ENCODE assay signal across 24 cellular contexts in the genomic region with DNA sequence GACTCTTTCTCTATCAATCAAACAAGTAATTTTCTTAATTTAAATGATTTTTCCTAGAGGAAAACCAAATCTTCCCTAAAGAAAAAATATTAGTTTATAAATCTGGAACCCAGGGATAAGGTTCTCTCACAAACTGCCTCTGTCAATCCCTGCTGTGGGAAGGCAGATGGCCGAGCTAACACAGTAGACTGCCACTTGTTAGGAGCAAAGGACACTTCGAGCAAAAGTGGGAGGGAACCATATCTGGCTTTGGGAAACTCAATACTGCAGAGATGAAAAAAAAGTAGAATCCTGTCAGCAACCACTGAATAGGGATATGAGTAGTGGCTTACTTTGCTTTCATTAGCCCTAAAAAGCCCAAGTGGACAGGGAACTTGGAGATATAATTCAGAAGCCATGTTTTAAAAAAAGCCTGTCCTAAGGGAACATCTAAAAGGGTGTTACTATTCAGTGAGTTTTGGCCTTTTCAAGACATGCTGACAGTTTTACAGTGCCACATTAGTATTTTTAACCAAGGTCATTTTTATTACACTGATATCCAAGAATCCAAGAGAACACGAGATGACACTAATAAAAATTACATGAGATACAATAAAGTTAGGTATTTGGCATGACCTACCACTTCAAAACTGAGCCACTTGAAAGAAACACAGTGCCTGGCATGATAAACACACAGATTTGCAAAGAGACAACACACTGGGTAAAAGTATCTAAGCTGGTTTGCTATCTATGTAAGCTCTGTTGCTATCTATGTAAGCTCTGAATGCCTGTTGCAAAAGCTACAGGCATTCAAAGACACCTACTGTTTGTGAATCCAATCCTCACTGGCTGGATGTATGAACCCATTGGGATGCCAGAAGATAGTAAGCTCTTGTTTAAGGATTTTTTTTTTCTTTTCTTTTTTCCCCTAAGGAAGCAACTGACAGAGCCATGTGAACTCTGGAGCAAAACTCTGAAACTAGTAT. TPM values are rescaled to one million over a fixed set of nuclear protein-coding genes. Genes with fewer than 3 reads are reported as not detected.
DNase-seq lines count a peak whose midpoint lies in the region; ATAC-seq and TF ChIP-seq lines count a peak whose summit lies in the region.
"Had no signal": no experiment of that assay in that cellular context is flagged by ENCODE, and none has a peak within 500 bp of the region (broad histone marks: within the 10 kb centered on the region; RNA-seq: fewer than 3 reads in every experiment).

No MANE protein-coding gene starts in this region.

- intact Hi-C loops in left colon (cut with DNase I, micrococcal nuclease) = no loop called here
- intact Hi-C loops in natural killer cell (cut with micrococcal nuclease) = no loop called here

- H3K9me3 Mint-ChIP-seq in type B pancreatic cell (no peaks in the 10 kb centered on the region), natural killer cell (no peaks in the 10 kb centered on the region)
- peaks cover 0 to 6% (median 0%) of the 10 kb centered on the region in 9 donors for H3K9me3 Mint-ChIP-seq in naive thymus-derived CD8-positive, alpha-beta T cell
- H3K9me3 Mint-ChIP-seq: activated CD4-positive, alpha-beta T cell treated with anti-CD3 and anti-CD28 coated beads, Interleukin-2, amount 10 ng/mL, durations not matched to agents 24 days and 14 days; neural progenitor cell had no signal

- H3K4me3 Mint-ChIP-seq in type B pancreatic cell (no peak overlapping the region), natural killer cell (no peak overlapping the region)
- H3K4me3 Mint-ChIP-seq in naive thymus-derived CD8-positive, alpha-beta T cell = no peak overlapping the region
- H3K4me3 Mint-ChIP-seq: activated CD4-positive, alpha-beta T cell treated with anti-CD3 and anti-CD28 coated beads, Interleukin-2, amount 10 ng/mL, durations not matched to agents 24 days and 14 days; activated CD8-positive, alpha-beta memory T cell treated with anti-CD3 and anti-CD28 coated beads, Interleukin-2, amount 10 ng/mL, durations not matched to agents 7 days and 5 days; activated naive CD8-positive, alpha-beta T cell treated with anti-CD3 and anti-CD28 coated beads for 36 hours; CD8-positive, alpha-beta memory T cell; neural progenitor cell; stimulated activated naive B cell treated with anti-CD40 and anti-IgM and Interleukin-4, amounts not matched to agents 10 μg/mL and 1 μg/mL and 100 μg/mL, for 72 hours had no signal

- DNase-seq in DMS 273 (lab: John Stamatoyannopoulos, UW; ENCODE audit: unreplicated experiment) (peak; percentile 10), DMS 273 treated with DMSO at 0.1 percent for 48 hours (lab: John Stamatoyannopoulos, UW) (no peak), cerebellar cortex (ENCODE audit: low spot score) (peak; percentile 83), left colon (no peak), type B pancreatic cell (ENCODE audit: extremely low spot score, unreplicated experiment) (no peak), natural killer cell (no peak), NCI-H2029 (lab: John Stamatoyannopoulos, UW) (no peak)
- no peak for DNase-seq in naive thymus-derived CD8-positive, alpha-beta T cell
- DNase-seq: activated CD4-positive, alpha-beta T cell treated with anti-CD3 and anti-CD28 coated beads, Interleukin-2, amount 10 ng/mL, durations not matched to agents 24 days and 14 days; activated CD8-positive, alpha-beta memory T cell treated with anti-CD3 and anti-CD28 coated beads, Interleukin-2, amount 10 ng/mL, durations not matched to agents 7 days and 5 days; activated naive CD8-positive, alpha-beta T cell treated with anti-CD3 and anti-CD28 coated beads for 36 hours; AML-193; CD8-positive, alpha-beta memory T cell; DND-41; glutamatergic neuron; NCI-H69; SK-N-SH; stimulated activated naive B cell treated with anti-CD40 and anti-IgM and Interleukin-4, amounts not matched to agents 10 μg/mL and 1 μg/mL and 100 μg/mL, for 72 hours had no signal

- peaks cover 35% of the 10 kb centered on the region for H3K36me3 Mint-ChIP-seq in type B pancreatic cell
- peaks cover 39% of the 10 kb centered on the region for H3K36me3 Mint-ChIP-seq in natural killer cell
- H3K36me3 Mint-ChIP-seq in naive thymus-derived CD8-positive, alpha-beta T cell = peaks cover 11 to 96% (median 29%) of the 10 kb centered on the region in 3 donors

- POLR2A ChIA-PET in naive thymus-derived CD8-positive, alpha-beta T cell (lab: Charles Lee) = no interaction called here

- H3K27ac Mint-ChIP-seq in type B pancreatic cell (no peak overlapping the region), natural killer cell (no peak overlapping the region)
- peak overlapping the region in 2 of 10 donors; percentile 8 to 70 for H3K27ac Mint-ChIP-seq in naive thymus-derived CD8-positive, alpha-beta T cell
- H3K27ac Mint-ChIP-seq: activated CD4-positive, alpha-beta T cell treated with anti-CD3 and anti-CD28 coated beads, Interleukin-2, amount 10 ng/mL, durations not matched to agents 24 days and 14 days; activated CD8-positive, alpha-beta memory T cell treated with anti-CD3 and anti-CD28 coated beads, Interleukin-2, amount 10 ng/mL, durations not matched to agents 7 days and 5 days; activated naive CD8-positive, alpha-beta T cell treated with anti-CD3 and anti-CD28 coated beads for 36 hours; neural progenitor cell; stimulated activated naive B cell treated with anti-CD40 and anti-IgM and Interleukin-4, amounts not matched to agents 10 μg/mL and 1 μg/mL and 100 μg/mL, for 72 hours had no signal

- TF ChIP-seq CTCF in type B pancreatic cell (conservative IDR thresholded peaks at IDR 0.05) = peak; percentile 11
- no peak for TF ChIP-seq CTCF in natural killer cell (IDR thresholded peaks at IDR 0.05)

- H3K27me3 Mint-ChIP-seq in type B pancreatic cell (no peaks in the 10 kb centered on the region), natural killer cell (ENCODE audit: low read depth in 2 of 2) (no peaks in the 10 kb centered on the region)
- no peaks in the 10 kb centered on the region for H3K27me3 Mint-ChIP-seq in naive thymus-derived CD8-positive, alpha-beta T cell
- H3K27me3 Mint-ChIP-seq: activated CD4-positive, alpha-beta T cell treated with anti-CD3 and anti-CD28 coated beads, Interleukin-2, amount 10 ng/mL, durations not matched to agents 24 days and 14 days; activated CD8-positive, alpha-beta memory T cell treated with anti-CD3 and anti-CD28 coated beads, Interleukin-2, amount 10 ng/mL, durations not matched to agents 7 days and 5 days; activated naive CD8-positive, alpha-beta T cell treated with anti-CD3 and anti-CD28 coated beads for 36 hours; stimulated activated naive B cell treated with anti-CD40 and anti-IgM and Interleukin-4, amounts not matched to agents 10 μg/mL and 1 μg/mL and 100 μg/mL, for 72 hours had no signal

- peaks cover 12% of the 10 kb centered on the region for H3K4me1 Mint-ChIP-seq in type B pancreatic cell (ENCODE audit: unreplicated experiment)
- peaks cover 4 to 11% of the 10 kb centered on the region in 2 donors for H3K4me1 Mint-ChIP-seq in natural killer cell
- peaks cover 2 to 18% (median 5%) of the 10 kb centered on the region in 4 donors for H3K4me1 Mint-ChIP-seq in naive thymus-derived CD8-positive, alpha-beta T cell

- peak; percentile 72 for ATAC-seq in left colon
- ATAC-seq in natural killer cell = no peak
- no peak for ATAC-seq in naive thymus-derived CD8-positive, alpha-beta T cell
- ATAC-seq: activated CD8-positive, alpha-beta memory T cell treated with anti-CD3 and anti-CD28 coated beads, Interleukin-2, amount 10 ng/mL, durations not matched to agents 7 days and 5 days; stimulated activated naive B cell treated with anti-CD40 and anti-IgM and Interleukin-4, amounts not matched to agents 10 μg/mL and 1 μg/mL and 100 μg/mL, for 72 hours had no signal

RNA-seq across cellular contexts. Expression of a gene that starts 21.4 kb away (rescaled TPM):
- not detected for total RNA-seq in left colon
- total RNA-seq in type B pancreatic cell (ENCODE audit: low replicate concordance) = not detected in 2 replicates
- total RNA-seq in natural killer cell = under 1 TPM in 2 of 3 donors, not detected in 1; 0.26 to 0.75 TPM
- total RNA-seq in naive thymus-derived CD8-positive, alpha-beta T cell = not detected
- polyA plus RNA-seq in naive thymus-derived CD8-positive, alpha-beta T cell = not detected
- total RNA-seq: activated CD4-positive, alpha-beta T cell treated with anti-CD3 and anti-CD28 coated beads, Interleukin-2, amount 10 ng/mL, durations not matched to agents 24 days and 14 days; activated CD8-positive, alpha-beta memory T cell treated with anti-CD3 and anti-CD28 coated beads, Interleukin-2, amount 10 ng/mL, durations not matched to agents 7 days and 5 days; activated naive CD8-positive, alpha-beta T cell treated with anti-CD3 and anti-CD28 coated beads for 36 hours; CD8-positive, alpha-beta memory T cell; fibroblast of lung; H1; posterior vena cava; RPMI7951; T-helper 2 cell treated with Interferon-gamma antibody and Interleukin-4, amounts not matched to agents 100 ng/mL and 5 ng/mL, for 36 hours had no signal
- polyA plus RNA-seq: fibroblast of lung had no signal

RNA-seq across cellular contexts. Expression of a gene that starts 24.9 kb away (rescaled TPM):
- total RNA-seq in left colon = 10 to 100 TPM; 52.2 to 53.0 TPM
- total RNA-seq in type B pancreatic cell (ENCODE audit: low replicate concordance) = 45.9 and 55.7 TPM in 2 replicates
- 10 to 100 TPM; 18.0 to 21.7 (median 19.0) TPM for total RNA-seq in natural killer cell
- 10 to 100 TPM; 27.8 to 33.9 TPM for total RNA-seq in naive thymus-derived CD8-positive, alpha-beta T cell
- 10 to 100 TPM; 66.4 to 68.0 (median 66.7) TPM for polyA plus RNA-seq in naive thymus-derived CD8-positive, alpha-beta T cell

RNA-seq across cellular contexts. Expression of a gene that starts 25.8 kb away (rescaled TPM):
- total RNA-seq in left colon (100 to 1,000 TPM; 114 to 138 TPM), type B pancreatic cell (ENCODE audit: low replicate concordance) (64.6 and 101 TPM in 2 replicates), natural killer cell (100 to 1,000 TPM in 2 of 3 donors, 10 to 100 TPM in 1; 77.7 to 130 (median 119) TPM)
- 10 to 100 TPM; 75.9 to 81.2 TPM for total RNA-seq in naive thymus-derived CD8-positive, alpha-beta T cell
- polyA plus RNA-seq in naive thymus-derived CD8-positive, alpha-beta T cell = 10 to 100 TPM; 88.7 to 99.5 (median 94.6) TPM

Comparison
In these comparisons a context has a peak if more than half of its experiments do, and no peak if none do; other contexts are left out.
1. DNase-seq: peak in DMS 273 (single experiment) and cerebellar cortex (single experiment); none in DMS 273 treated with DMSO at 0.1 percent for 48 hours (single experiment), left colon (0 of 2), type B pancreatic cell (single experiment), natural killer cell (single experiment), NCI-H2029 (single experiment) and naive thymus-derived CD8-positive, alpha-beta T cell (0 of 10).